ENCODE assay signal across 8 cellular contexts in the genomic region with DNA sequence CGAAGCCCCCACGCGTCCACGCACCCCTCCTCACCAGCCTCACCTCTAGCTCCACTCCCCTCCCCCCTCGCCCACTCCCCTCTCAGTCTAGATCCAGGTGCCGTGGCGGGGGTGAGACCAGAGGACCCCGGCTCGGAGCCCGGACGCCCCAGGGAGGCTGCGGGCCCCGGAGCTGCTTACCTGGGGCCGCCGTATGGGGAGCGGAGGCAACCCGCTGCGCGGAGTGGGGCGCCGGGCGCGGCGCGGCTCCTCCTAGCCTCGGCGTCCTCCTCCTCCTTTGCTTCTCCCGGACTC. TPM values are rescaled to one million over a fixed set of nuclear protein-coding genes. Genes with fewer than 3 reads are reported as not detected.
DNase-seq lines count a peak whose midpoint lies in the region; ATAC-seq, FAIRE-seq and TF ChIP-seq lines count a peak whose summit lies in the region.

No MANE protein-coding gene starts in this region.

- H2AFZ ChIP-seq in H1 (ENCODE audit: low read length) (no peak overlapping the region), neuronal stem cell (ENCODE audit: low read length) (peak overlapping the region; percentile 99)

- no peak overlapping the region for H3K14ac ChIP-seq in H1 (ENCODE audit: insufficient read length)
- H3K14ac ChIP-seq in neuronal stem cell (ENCODE audit: low read length): peak overlapping the region; percentile 66

- H3K18ac ChIP-seq in H1 (ENCODE audit: extremely low read depth, low read length) (no peak overlapping the region), neuronal stem cell (ENCODE audit: low read length) (no peak overlapping the region)

- peaks cover 17% of the 10 kb centered on the region; the same call in 1 of the 2 replicates for H3K23me2 ChIP-seq in H1 (ENCODE audit: low read depth, low read length)

- H4K20me1 ChIP-seq in BLaER1 (0 out of 2 replicates have a peak, but pooled peaks cover 10% of the 10 kb centered on the region), H1 (replicated peaks in 1 of 2; ENCODE audit: control insufficient read depth in 1 of 2, insufficient read depth in 2 of 2, low read length in 2 of 2) (peaks cover 0 to 6% of the 10 kb centered on the region in 2 experiments)

- no peaks in the 10 kb centered on the region for H3K79me2 ChIP-seq in H1 (ENCODE audit: control insufficient read depth in 1 of 2, insufficient read depth in 2 of 2, low read length in 2 of 2)

- no peak for TF ChIP-seq CTCF in LNCaP clone FGC (IDR thresholded peaks at IDR 0.05; ENCODE audit: control insufficient read depth, extremely low read depth, insufficient read depth)
- TF ChIP-seq CTCF in H1 (IDR thresholded peaks at IDR 0.05; ENCODE audit: control extremely low read depth in 1 of 3, insufficient read depth in 1 of 3, low read depth in 1 of 3, low read length in 3 of 3): no peak
- no peak for TF ChIP-seq CTCF in GM10266 (IDR thresholded peaks at IDR 0.05; ENCODE audit: control insufficient read depth, insufficient read depth, low read depth, missing control alignments)

- H3K27me3 ChIP-seq in BLaER1 (peaks cover 28% of the 10 kb centered on the region), H1 (replicated peaks in 1 of 4; ENCODE audit: control insufficient read depth in 3 of 4, extremely low read depth in 1 of 4, insufficient read depth in 3 of 4, low read length in 3 of 4) (peaks cover 6 to 66% (median 43%) of the 10 kb centered on the region in 4 experiments), neuronal stem cell (ENCODE audit: control insufficient read depth in 3 of 3, insufficient read depth in 3 of 3, low read depth in 1 of 3, low read length in 3 of 3) (peaks cover 0 to 2% (median 0%) of the 10 kb centered on the region in 3 experiments)

- H3K4me2 ChIP-seq in BLaER1 (peak overlapping the region; percentile 98), H1 (ENCODE audit: insufficient read depth in 1 of 2, low read depth in 2 of 2, low read length in 2 of 2) (peak overlapping the region; percentile 81 to 96), neuronal stem cell (ENCODE audit: insufficient read depth, low read length, poor library complexity, severe bottlenecking) (peak overlapping the region; percentile 99)

- POLR2A ChIA-PET in H1 (lab: Charles Lee; ENCODE audit: partially characterized antibody): interaction anchor here (1.3 to 1.7 kb wide), 2 partner anchors 15 to 18 kb away, joined by 3 to 6 read pairs; no protein-coding TSS in a partner anchor

- no peak overlapping the region for H4K91ac ChIP-seq in H1 (replicated peaks; ENCODE audit: insufficient read length, low read length)
- no peak overlapping the region for H4K91ac ChIP-seq in neuronal stem cell (ENCODE audit: low read depth, low read length, poor library complexity)

- H3K23ac ChIP-seq in H1 (ENCODE audit: insufficient read length) (no peak overlapping the region), neuronal stem cell (ENCODE audit: low read depth, low read length, poor library complexity) (no peak overlapping the region)

- DNase-seq in LNCaP clone FGC (ENCODE audit: low read depth) (no peak), H1 (ENCODE audit: low read depth in 1 of 2, low spot score in 2 of 2) (peak in 1 of 2 experiments; percentile 78), neuronal stem cell (ENCODE audit: low spot score) (no peak), GM10266 (ENCODE audit: extremely low spot score) (no peak), T1000 (lab: John Stamatoyannopoulos, UW) (no peak)

- H3K4me3 ChIP-seq in BLaER1 (peak overlapping the region; percentile 73), LNCaP clone FGC (ENCODE audit: low read depth, low read length) (peak overlapping the region; percentile 69), H1 (ENCODE audit: extremely low read depth in 1 of 4, insufficient read depth in 2 of 4, low read depth in 3 of 4, low read length in 4 of 4) (peak overlapping the region; percentile 39 to 81 (median 50)), neuronal stem cell (ENCODE audit: low read length in 2 of 2) (peak overlapping the region; percentile 76 to 85)

- ATAC-seq in HG03520 (IDR thresholded peaks at IDR 0.05; ENCODE audit: unreplicated experiment): no peak
- no peak for ATAC-seq in GM19328 (IDR thresholded peaks at IDR 0.05; ENCODE audit: unreplicated experiment)

- peaks cover 30% of the 10 kb centered on the region for H3K4me1 ChIP-seq in BLaER1
- H3K4me1 ChIP-seq in H1 (replicated peaks in 1 of 4; ENCODE audit: control insufficient read depth in 3 of 4, insufficient read depth in 4 of 4, low read length in 3 of 4): peaks cover 3 to 6% (median 5%) of the 10 kb centered on the region in 4 experiments; a peak in 5 of 7 replicates
- H3K4me1 ChIP-seq in neuronal stem cell (ENCODE audit: control insufficient read depth in 2 of 2, insufficient read depth in 1 of 2, low read depth in 1 of 2, low read length in 2 of 2): peaks cover 6 to 19% of the 10 kb centered on the region in 2 donors

- no peak for TF ChIP-seq RAD21 in H1 (IDR thresholded peaks at IDR 0.05 in 1 of 2, conservative IDR thresholded peaks at IDR 0.05 in 1 of 2; ENCODE audit: low read depth in 2 of 2, low read length in 2 of 2)

- no peak overlapping the region for H4K5ac ChIP-seq in H1 (ENCODE audit: insufficient read length, low read depth, low read length)

- H3K9me3 ChIP-seq in BLaER1 (no peaks in the 10 kb centered on the region), H1 (ENCODE audit: insufficient read depth in 2 of 2, low read depth in 1 of 2, low read length in 1 of 2) (no peaks in the 10 kb centered on the region), neuronal stem cell (replicated peaks in 1 of 2; ENCODE audit: control insufficient read depth in 2 of 2, insufficient read depth in 1 of 2, low read depth in 1 of 2, low read length in 2 of 2) (no peaks in the 10 kb centered on the region)

- no peak overlapping the region for H2BK12ac ChIP-seq in H1 (ENCODE audit: low read depth, low read length)
- H2BK12ac ChIP-seq in neuronal stem cell (ENCODE audit: low read length): no peak overlapping the region

- H3K4ac ChIP-seq in H1 (replicated peaks; ENCODE audit: insufficient read length, low read depth, low read length) (no peak overlapping the region), neuronal stem cell (ENCODE audit: low read length) (no peak overlapping the region)

- no peak for FAIRE-seq in H1 (lab: Jason Lieb, UNC)

- H2AK5ac ChIP-seq in H1 (ENCODE audit: low read depth, low read length) (no peak overlapping the region), neuronal stem cell (ENCODE audit: low read depth, low read length) (no peak overlapping the region)

- H4K8ac ChIP-seq in H1 (ENCODE audit: extremely low read depth, insufficient read depth, low read length): no peak overlapping the region
- no peak overlapping the region for H4K8ac ChIP-seq in neuronal stem cell (ENCODE audit: low read depth, low read length)

- H2BK15ac ChIP-seq in H1 (ENCODE audit: low read length): no peak overlapping the region
- no peak overlapping the region for H2BK15ac ChIP-seq in neuronal stem cell (ENCODE audit: low read length)

- no peak overlapping the region for H3K27ac ChIP-seq in BLaER1
- no peak overlapping the region for H3K27ac ChIP-seq in H1 (ENCODE audit: low read depth, low read length)
- H3K27ac ChIP-seq in neuronal stem cell (replicated peaks; ENCODE audit: low read length): no peak overlapping the region

- H3K56ac ChIP-seq in H1 (replicated peaks; ENCODE audit: insufficient read length, low read depth, low read length): no peak overlapping the region

- no peak for TF ChIP-seq EP300 in H1 (IDR thresholded peaks at IDR 0.05; ENCODE audit: borderline replicate concordance in 1 of 2, low read depth in 2 of 2, low read length in 2 of 2)

- H3K36me3 ChIP-seq in BLaER1 (no peaks in the 10 kb centered on the region), H1 (ENCODE audit: control insufficient read depth in 2 of 4, insufficient read depth in 4 of 4, low read length in 3 of 4) (no peaks in the 10 kb centered on the region), neuronal stem cell (replicated peaks in 1 of 2; ENCODE audit: control insufficient read depth in 2 of 2, insufficient read depth in 2 of 2, low read length in 2 of 2) (no peaks in the 10 kb centered on the region)

- H2BK20ac ChIP-seq in H1 (ENCODE audit: low read length): no peak overlapping the region

- TF ChIP-seq POLR2A in H1 (IDR thresholded peaks at IDR 0.05; ENCODE audit: control extremely low read depth in 1 of 2, low read depth in 2 of 2, low read length in 2 of 2): no peak

- no peak overlapping the region for H2BK5ac ChIP-seq in H1 (ENCODE audit: low read depth, low read length)
- H2BK5ac ChIP-seq in neuronal stem cell (ENCODE audit: low read length): no peak overlapping the region

- H3K79me1 ChIP-seq in H1 (ENCODE audit: low read depth, low read length): no peaks in the 10 kb centered on the region
- no peaks in the 10 kb centered on the region for H3K79me1 ChIP-seq in neuronal stem cell (ENCODE audit: low read depth, low read length)

- CTCF ChIA-PET in H1 (lab: Charles Lee; ENCODE audit: partially characterized antibody): interaction anchor here (1.0 to 1.8 kb wide), 3 partner anchors 18 to 345 kb away, joined by 3 to 8 read pairs (median 4); no protein-coding TSS in a partner anchor

- WGBS in H1 (ENCODE audit: extremely low coverage in 1 of 2, insufficient coverage in 1 of 2, insufficient read length in 1 of 2, insufficient replicate concordance in 2 of 2, low coverage in 1 of 2, low lambda C conversion rate in 2 of 2, missing lambda C conversion rate in 1 of 2), 2 experiments: 0% methylated on average over 2 of the region's 28 CpGs; no CpG with 5 or more reads in 1 of the 2 experiments
- WGBS in neuronal stem cell (ENCODE audit: extremely low coverage in 2 of 2, insufficient read length in 2 of 2, insufficient replicate concordance in 1 of 2), 2 donors: no CpG with 5 or more reads among the region's 28 CpGs

- H2BK120ac ChIP-seq in H1 (replicated peaks; ENCODE audit: low read depth, low read length) (no peak overlapping the region), neuronal stem cell (ENCODE audit: low read depth, low read length) (no peak overlapping the region)

- H3K9ac ChIP-seq in BLaER1 (peak overlapping the region; percentile 76; the same call in 1 of the 2 replicates), H1 (replicated peaks in 1 of 4; ENCODE audit: extremely low read depth in 1 of 4, low read depth in 3 of 4, low read length in 3 of 4) (no peak overlapping the region), neuronal stem cell (ENCODE audit: low read depth, low read length, poor library complexity) (peak overlapping the region; percentile 76)

TF ChIP-seq in H1, 55 proteins besides CTCF, POLR2A, EP300 and RAD21 (continues in another document):
- TF ChIP-seq MAFK (IDR thresholded peaks at IDR 0.05; ENCODE audit: low read depth, low read length): no peak

RNA-seq across cellular contexts. Expression of gene ENOX1, which starts 0.4 kb away (rescaled TPM):
- total RNA-seq in H1 (2021; fragmentation: NEBNext Ultra II Directional; extraction: Animal tissue kit (Norgen Biotek cat#: 25700)): 0.37 and 0.61 TPM in 2 replicates
- polyA plus RNA-seq in H1 (2011; rRNA removed): 0.23 and 0.28 TPM in 2 replicates
- 0.31 TPM for polyA plus RNA-seq in H1 (2011; cell fraction: cytosol; rRNA removed)
- polyA plus RNA-seq in H1 (2011; cell fraction: nucleus; rRNA removed): 0.30 TPM
- 0.24 to 0.94 TPM (median 0.33 TPM) in 4 replicates for polyA plus RNA-seq in H1 (2012, experiment 1 of 2)
- polyA plus RNA-seq in H1 (2012, experiment 2 of 2): 0.08 TPM
- 0.20 TPM for polyA plus RNA-seq in H1 (2013, experiment 1 of 2)
- 0.24 TPM for polyA plus RNA-seq in H1 (2013, experiment 2 of 2)
- 0.41 and 0.47 TPM in 2 replicates for polyA minus RNA-seq in H1 (2011; rRNA and poly(A)+ RNA removed)
- 0.37 TPM for polyA minus RNA-seq in H1 (2011; cell fraction: cytosol; rRNA and poly(A)+ RNA removed)
- 2.2 TPM for polyA minus RNA-seq in H1 (2011; cell fraction: nucleus; rRNA and poly(A)+ RNA removed)
- 0.93 TPM for polyA plus RNA-seq in neuronal stem cell (2013, experiment 1 of 2)
- polyA plus RNA-seq in neuronal stem cell (2013, experiment 2 of 2): 0.90 TPM

Comparison
In these comparisons a context has a peak if more than half of its experiments do, and no peak if none do; other contexts are left out.
1. H3K9ac ChIP-seq: peak in BLaER1 (single experiment) and neuronal stem cell (single experiment); none in H1 (0 of 4).
2. Peak in every context shown above with its lines, with median percentiles within 50 percentile points of each other: H3K4me2 ChIP-seq and H3K4me3 ChIP-seq.